In genomic region chr13:99656092-99656745, GRCh38 we compare ENCODE assay signal across 8 cellular contexts. TPM values are rescaled to one million over a fixed set of nuclear protein-coding genes. Genes with fewer than 3 reads are reported as not detected.
DNase-seq lines count a peak whose midpoint lies in the region; ATAC-seq, FAIRE-seq and TF ChIP-seq lines count a peak whose summit lies in the region.

No MANE protein-coding gene starts in this region.

- H3K9ac ChIP-seq in keratinocyte (ENCODE audit: control insufficient read depth, extremely low read depth, insufficient read depth, low read length), result no peak overlapping the region

- H2AFZ ChIP-seq in keratinocyte (ENCODE audit: control insufficient read depth, low read length), result no peak overlapping the region

- no peaks in the 10 kb centered on the region for H4K20me1 ChIP-seq in keratinocyte (ENCODE audit: control insufficient read depth, extremely low read depth, insufficient read depth, low read length)

- peak overlapping the region; percentile 33 for H3K4me2 ChIP-seq in keratinocyte (ENCODE audit: control insufficient read depth, extremely low read depth, insufficient read depth, low read depth, low read length)

- DNase-seq in activated gamma-delta T cell treated with Interleukin-2 at 50 U/mL for 16 hours (peak; percentile 86), activated gamma-delta T cell (lab: John Stamatoyannopoulos, UW) (no peak), NCI-H226 (peak; percentile 25), caudate nucleus (lab: John Stamatoyannopoulos, UW) (peak in 55 of 61 donors; percentile 0 to 86 (median 49)), keratinocyte (ENCODE audit: low read depth, low spot score) (peak; percentile 38)
- DNase-seq in activated CD4-positive, CD25-positive, alpha-beta regulatory T cell treated with anti-CD3 and anti-CD28 coated beads, Interleukin-2, amount 50 U/mL, for 16 hours (ENCODE audit: low read depth, low spot score), result peak; percentile 73
- peak; percentile 87 to 88 for DNase-seq in stimulated activated CD4-positive, alpha-beta T cell treated with anti-CD3 and anti-CD28 coated beads, Interleukin-2, amount 100 ng/mL, for 24 hours

- H3K9me3 ChIP-seq in keratinocyte (ENCODE audit: control insufficient read depth, low read depth, low read length), result no peaks in the 10 kb centered on the region

- H3K9me1 ChIP-seq in keratinocyte (ENCODE audit: control insufficient read depth, extremely low read depth, insufficient read depth, low read length), result no peaks in the 10 kb centered on the region

- peak; percentile 66 for ATAC-seq in HG03175 (IDR thresholded peaks at IDR 0.05; ENCODE audit: unreplicated experiment)

- dilution Hi-C loops in keratinocyte (cut with MboI; ENCODE audit: extremely low pct_ligation_motif_present, low sequenced_read_pairs), result no loop called here

- no peaks in the 10 kb centered on the region for H3K36me3 ChIP-seq in keratinocyte (ENCODE audit: control insufficient read depth in 2 of 2, extremely low read depth in 1 of 2, insufficient read depth in 2 of 2, low read length in 2 of 2)

- peak; percentile 79 for FAIRE-seq in keratinocyte (lab: Jason Lieb, UNC)

- peaks cover 6% of the 10 kb centered on the region for H3K4me1 ChIP-seq in keratinocyte (ENCODE audit: control insufficient read depth, extremely low read depth, insufficient read depth, low read length)

- TF ChIP-seq CTCF in keratinocyte (optimal IDR thresholded peaks at IDR 0.05 in 1 of 3, IDR thresholded peaks at IDR 0.05 in 1 of 3, conservative IDR thresholded peaks at IDR 0.05 in 1 of 3; ENCODE audit: extremely low read depth in 1 of 3, insufficient read depth in 2 of 3, low read length in 3 of 3), result peak; percentile 92 to 96 (median 96)

- H3K79me2 ChIP-seq in keratinocyte (ENCODE audit: control insufficient read depth, insufficient read depth, low read length), result no peaks in the 10 kb centered on the region

- H3K4me3 ChIP-seq in keratinocyte (ENCODE audit: control insufficient read depth in 2 of 3, extremely low read depth in 1 of 3, insufficient read depth in 2 of 3, low read depth in 1 of 3, low read length in 3 of 3), result no peak overlapping the region

- no peaks in the 10 kb centered on the region for H3K27me3 ChIP-seq in keratinocyte (ENCODE audit: control insufficient read depth, extremely low read depth, insufficient read depth, low read length)

- H3K27ac ChIP-seq in caudate nucleus (ENCODE audit: low read depth, low read length), result no peak overlapping the region
- peak overlapping the region; percentile 32 for H3K27ac ChIP-seq in keratinocyte (ENCODE audit: control insufficient read depth, insufficient read depth, low read length)

RNA-seq across cellular contexts. Expression of gene CLYBL, which starts 49.7 kb away (rescaled TPM):
- 2.4 to 4.0 TPM (median 3.9 TPM) in 3 replicates for polyA plus RNA-seq in keratinocyte
- 5.7 TPM for polyA plus RNA-seq in keratinocyte (2011; ENCODE audit: low read depth)
- polyA plus RNA-seq in keratinocyte (2011; cell fraction: cytosol; rRNA removed), result 3.1 and 4.5 TPM in 2 replicates
- 4.0 and 4.9 TPM in 2 replicates for polyA plus RNA-seq in keratinocyte (2011; cell fraction: nucleus; rRNA removed)
- 2.0 and 5.3 TPM in 2 replicates for polyA plus RNA-seq in keratinocyte (2012; ENCODE audit: low replicate concordance)
- polyA minus RNA-seq in keratinocyte, result 0.98 to 2.0 TPM (median 2.0 TPM) in 3 replicates
- polyA minus RNA-seq in keratinocyte (2011; cell fraction: cytosol; rRNA and poly(A)+ RNA removed), result 1.7 TPM
- 0.93 and 1.1 TPM in 2 replicates for polyA minus RNA-seq in keratinocyte (2011; cell fraction: nucleus; rRNA and poly(A)+ RNA removed)
